21 cellular contexts compared by ENCODE assay signal in genomic region chr20:49942303-49942702, GRCh38. TPM values are rescaled to one million over a fixed set of nuclear protein-coding genes. Genes with fewer than 3 reads are reported as not detected.
A peak's percentile ranks its signal among the peaks of the same experiment; 100 is the strongest.
DNase-seq lines count a peak whose midpoint lies in the region; ATAC-seq, FAIRE-seq and TF ChIP-seq lines count a peak whose summit lies in the region.
"Had no signal": no experiment of that assay in that cellular context is flagged by ENCODE, and none has a peak within 500 bp of the region (broad histone marks: within the 10 kb centered on the region; RNA-seq: fewer than 3 reads in every experiment).

No MANE protein-coding gene starts in this region.

- peak in 3 of 4 donors; percentile 15 to 16 (median 16) for ATAC-seq in pancreas
- no peak for ATAC-seq in activated CD4-positive, CD25-positive, alpha-beta regulatory T cell treated with anti-CD3 and anti-CD28 coated beads, Interleukin-2, amount 50 U/mL, for 24 hours
- ATAC-seq: GM12878 had no signal

- peak overlapping the region; percentile 14; the same call in 1 of the 2 replicates for H3K27ac ChIP-seq in VCaP
- H3K27ac ChIP-seq in pancreas, result no peak overlapping the region
- H3K27ac ChIP-seq: GM23248 had no signal

- no peaks in the 10 kb centered on the region for H3K27me3 ChIP-seq in Caco-2 (replicated peaks; ENCODE audit: control insufficient read depth, insufficient read depth, low read length)
- no peaks in the 10 kb centered on the region for H3K27me3 ChIP-seq in pancreas

- WGBS in pancreas, 2 donors, result 53 to 59% methylated on average over 3 of the region's 3 CpGs

- no peaks in the 10 kb centered on the region for H3K27me3 Mint-ChIP-seq in Caco-2 (ENCODE audit: insufficient read depth, unreplicated experiment)
- H3K27me3 Mint-ChIP-seq: CD4-positive, alpha-beta memory T cell had no signal

- no peaks in the 10 kb centered on the region for H3K9me3 Mint-ChIP-seq in Caco-2 (ENCODE audit: unreplicated experiment)
- H3K9me3 Mint-ChIP-seq: CD4-positive, alpha-beta memory T cell had no signal

- intact Hi-C loops in Caco-2 (cut with micrococcal nuclease; ENCODE audit: unreplicated experiment) (no loop called here), pancreas (cut with DNase I) (no loop called here)

- peaks cover 52% of the 10 kb centered on the region for H3K4me1 Mint-ChIP-seq in Caco-2 (ENCODE audit: low read depth, unreplicated experiment)

- H3K36me3 ChIP-seq in Caco-2 (ENCODE audit: control insufficient read depth, insufficient read depth, low read length) (peaks cover 14% of the 10 kb centered on the region; the same call in 1 of the 2 replicates), pancreas (peaks cover 3 to 49% (median 14%) of the 10 kb centered on the region in 3 donors)

- H3K9me3 ChIP-seq in Caco-2, result no peaks in the 10 kb centered on the region
- no peaks in the 10 kb centered on the region for H3K9me3 ChIP-seq in pancreas

- CTCF ChIA-PET in Caco-2 (lab: Charles Lee), result interaction anchor here (2.3 kb wide), 1 partner anchor 37 kb away, joined by 7 read pairs; no protein-coding TSS in a partner anchor

- peaks cover 96% of the 10 kb centered on the region for H3K36me3 Mint-ChIP-seq in Caco-2 (ENCODE audit: insufficient read depth, unreplicated experiment)

- FAIRE-seq in pancreas (lab: Jason Lieb, UNC), result no peak
- no peak for FAIRE-seq in D721Med (lab: Jason Lieb, UNC)
- FAIRE-seq: GM12878, GM19239, H1 had no signal

- POLR2A ChIA-PET in Caco-2 (lab: Charles Lee), result no interaction called here

- no TSS peak for BruUV-seq in Caco-2 (replicated peaks; lab: Mats Ljungman, UMichigan)

- peaks cover 64% of the 10 kb centered on the region for H3K4me1 ChIP-seq in Caco-2
- peaks cover 13 to 21% (median 14%) of the 10 kb centered on the region in 3 donors for H3K4me1 ChIP-seq in pancreas

- TF ChIP-seq CTCF in Caco-2 (IDR thresholded peaks at IDR 0.05; ENCODE audit: insufficient read depth in 1 of 2, low read depth in 1 of 2, low read length in 1 of 2, severe bottlenecking in 1 of 2, unreplicated experiment in 1 of 2) (no peak), VCaP (conservative IDR thresholded peaks at IDR 0.05) (no peak), pancreas (IDR thresholded peaks at IDR 0.05) (no peak), foreskin fibroblast (IDR thresholded peaks at IDR 0.05; ENCODE audit: low read depth, low read length) (no peak), D721Med (IDR thresholded peaks at IDR 0.05; ENCODE audit: insufficient read depth, missing control alignments) (no peak)

- H3K4me3 Mint-ChIP-seq in Caco-2 (ENCODE audit: unreplicated experiment), result no peak overlapping the region
- H3K4me3 Mint-ChIP-seq: CD4-positive, alpha-beta memory T cell had no signal

- H3K4me3 ChIP-seq in Caco-2 (ENCODE audit: low read depth, low read length) (no peak overlapping the region), pancreas (no peak overlapping the region), foreskin fibroblast (ENCODE audit: low read depth in 1 of 2, low read length in 2 of 2) (no peak overlapping the region)
- H3K4me3 ChIP-seq: GM12878, GM23248 had no signal

- H3K27ac Mint-ChIP-seq in Caco-2 (ENCODE audit: unreplicated experiment), result peak overlapping the region; percentile 62

- peak in 1 of 2 experiments; percentile 53 for DNase-seq in Caco-2
- peak in 1 of 6 donors; percentile 6 for DNase-seq in pancreas
- no peak for DNase-seq in foreskin fibroblast
- no peak for DNase-seq in medulla oblongata (ENCODE audit: extremely low spot score)
- DNase-seq in D721Med (ENCODE audit: insufficient read length, low spot score), result no peak
- DNase-seq: 8988T; C1 segment of cervical spinal cord; CD4-positive, alpha-beta memory T cell; COR-L47; DMS 273 treated with DMSO at 0.1 percent for 48 hours; DMS79; EL; GDM1; GM23248; H7; HCEC 1CT had no signal

RNA-seq across cellular contexts. Expression of gene RNF114, which starts 6.1 kb away (rescaled TPM):
- total RNA-seq in Caco-2 (2022) (146 and 154 TPM in 2 replicates), pancreas (10 to 100 TPM; 37.1 to 61.9 (median 47.0) TPM)
- polyA plus RNA-seq in pancreas, result 10 to 100 TPM; 33.3 to 41.2 TPM

RNA-seq across cellular contexts. Expression of gene SPATA2, which starts 27.0 kb away (rescaled TPM):
- total RNA-seq in Caco-2 (2022), result 29.0 TPM in 2 replicates
- total RNA-seq in pancreas, result 1 to 10 TPM; 3.9 to 7.0 (median 4.6) TPM
- polyA plus RNA-seq in pancreas, result 1 to 10 TPM; 4.0 to 5.8 TPM

RNA-seq across cellular contexts. Expression of gene SNAI1, which starts 40.5 kb away (rescaled TPM):
- total RNA-seq in Caco-2 (2022), result 8.9 and 10.9 TPM in 2 replicates
- total RNA-seq in pancreas, result 1 to 10 TPM in 2 of 6 donors, under 1 TPM in 4; 0.31 to 1.8 (median 0.52) TPM
- polyA plus RNA-seq in pancreas, result 1 to 10 TPM; 2.1 to 2.9 TPM

Comparison
In these comparisons a context has a peak if more than half of its experiments do, and no peak if none do; other contexts are left out.
1. ATAC-seq: peak in pancreas (3 of 4); none in activated CD4-positive, CD25-positive, alpha-beta regulatory T cell treated with anti-CD3 and anti-CD28 coated beads, Interleukin-2, amount 50 U/mL, for 24 hours (0 of 2).